ENCODE assay signal across 16 cellular contexts in the genomic region with DNA sequence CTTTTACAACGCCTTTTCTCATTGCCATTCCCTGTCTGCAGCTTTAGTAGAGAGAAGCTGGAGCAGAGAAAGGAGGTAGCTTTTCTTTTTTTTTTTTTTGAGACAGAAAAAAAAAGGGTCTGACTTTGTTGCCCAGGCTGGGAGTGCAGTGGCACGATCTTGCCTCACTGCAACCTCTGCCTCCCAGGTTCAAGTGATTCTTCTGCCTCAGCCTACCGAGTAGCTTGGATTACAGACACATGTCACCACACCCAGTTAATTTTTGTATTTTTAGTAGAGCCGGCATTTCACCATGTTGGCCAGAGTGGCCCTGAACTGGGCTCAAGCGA. TPM values are rescaled to one million over a fixed set of nuclear protein-coding genes. Genes with fewer than 3 reads are reported as not detected.
DNase-seq lines count a peak whose midpoint lies in the region; ATAC-seq and TF ChIP-seq lines count a peak whose summit lies in the region.
"Had no signal": no experiment of that assay in that cellular context is flagged by ENCODE, and none has a peak within 500 bp of the region (broad histone marks: within the 10 kb centered on the region; RNA-seq: fewer than 3 reads in every experiment).

No MANE protein-coding gene starts in this region.

- DNase-seq in GM23338 (ENCODE audit: low spot score) = no peak
- DNase-seq in RWPE2 (ENCODE audit: low spot score) = no peak
- DNase-seq in hepatocyte (ENCODE audit: low spot score) = no peak
- DNase-seq in spleen = no peak
- DNase-seq in GM13977 (ENCODE audit: low spot score) = no peak
- DNase-seq in right atrium auricular region (ENCODE audit: low spot score) = no peak
- DNase-seq in Ammon's horn (ENCODE audit: low spot score) = no peak
- DNase-seq: Caco-2; CD4-positive, alpha-beta T cell; HCEC 1CT had no signal

- TF ChIP-seq CTCF in GM23338 (conservative IDR thresholded peaks at IDR 0.05; ENCODE audit: low read depth in 2 of 2) (no peak), RWPE2 (IDR thresholded peaks at IDR 0.05; ENCODE audit: poor library complexity, severe bottlenecking) (no peak), hepatocyte (IDR thresholded peaks at IDR 0.05; ENCODE audit: poor library complexity) (no peak), spleen (IDR thresholded peaks at IDR 0.05 in 8 of 11, conservative IDR thresholded peaks at IDR 0.05 in 3 of 11) (no peak), GM13977 (IDR thresholded peaks at IDR 0.05; ENCODE audit: extremely low read depth, insufficient read depth, missing control alignments) (no peak), right atrium auricular region (IDR thresholded peaks at IDR 0.05) (no peak)

- no peaks in the 10 kb centered on the region; the same call in 2 of the 3 replicates for H3K4me1 Mint-ChIP-seq in GM23338
- H3K4me1 Mint-ChIP-seq: IgD-negative memory B cell had no signal

- TF ChIP-seq EP300 in Ishikawa (IDR thresholded peaks at IDR 0.05; ENCODE audit: borderline replicate concordance) = no peak

- H3K36me3 ChIP-seq in GM23338 (ENCODE audit: insufficient read depth) (no peaks in the 10 kb centered on the region), RWPE2 (ENCODE audit: low read depth) (no peaks in the 10 kb centered on the region), hepatocyte (replicated peaks; ENCODE audit: insufficient read depth, low read depth) (no peaks in the 10 kb centered on the region), spleen (no peaks in the 10 kb centered on the region), right atrium auricular region (no peaks in the 10 kb centered on the region)

- WGBS in hepatocyte (ENCODE audit: low lambda C conversion rate, missing lambda C conversion rate) = 91% methylated on average over 5 of the region's 5 CpGs
- 85 to 92% (median 90%) methylated on average over 5 of the region's 5 CpGs for WGBS in spleen, 5 donors

- no peak for ATAC-seq in GM23338
- ATAC-seq in RWPE2 (ENCODE audit: low read depth) = no peak
- ATAC-seq: HepG2 had no signal

- no peak overlapping the region for H3K4me3 Mint-ChIP-seq in GM23338
- H3K4me3 Mint-ChIP-seq: CD4-positive, alpha-beta T cell; IgD-negative memory B cell had no signal

- no peaks in the 10 kb centered on the region for H3F3A ChIP-seq in GM23338 (replicated peaks; ENCODE audit: low read depth)

- H3K27me3 ChIP-seq in GM23338 (ENCODE audit: insufficient read depth) = no peaks in the 10 kb centered on the region
- H3K27me3 ChIP-seq in RWPE2 (ENCODE audit: insufficient read depth, poor library complexity, severe bottlenecking) = no peaks in the 10 kb centered on the region
- no peaks in the 10 kb centered on the region for H3K27me3 ChIP-seq in hepatocyte
- no peaks in the 10 kb centered on the region for H3K27me3 ChIP-seq in spleen (replicated peaks in 1 of 7)
- no peaks in the 10 kb centered on the region for H3K27me3 ChIP-seq in right atrium auricular region

- H3K4me1 ChIP-seq in GM23338 (ENCODE audit: insufficient read depth) (no peaks in the 10 kb centered on the region), RWPE2 (ENCODE audit: insufficient read depth, poor library complexity, severe bottlenecking) (peaks cover 49% of the 10 kb centered on the region), hepatocyte (ENCODE audit: insufficient read depth) (peaks cover 6% of the 10 kb centered on the region), spleen (peaks cover 0 to under 1% (median 0%) of the 10 kb centered on the region in 6 donors), right atrium auricular region (no peaks in the 10 kb centered on the region)

- TF ChIP-seq POLR2A in spleen (IDR thresholded peaks at IDR 0.05) = no peak

- no peaks in the 10 kb centered on the region for H3K9me2 ChIP-seq in GM23338 (ENCODE audit: insufficient read depth)
- no peaks in the 10 kb centered on the region for H3K9me2 ChIP-seq in hepatocyte (replicated peaks; ENCODE audit: insufficient read depth)

- no peaks in the 10 kb centered on the region for H3K9me3 Mint-ChIP-seq in GM23338
- H3K9me3 Mint-ChIP-seq: CD4-positive, alpha-beta T cell had no signal

- H4K20me1 ChIP-seq in GM23338 (replicated peaks; ENCODE audit: insufficient read depth) = no peaks in the 10 kb centered on the region
- H4K20me1 ChIP-seq in hepatocyte (ENCODE audit: insufficient read depth, poor library complexity, severe bottlenecking) = no peaks in the 10 kb centered on the region

- TF ChIP-seq RAD21 in Ishikawa (IDR thresholded peaks at IDR 0.05; ENCODE audit: low read depth) = no peak

- H3K27me3 Mint-ChIP-seq in GM23338 (ENCODE audit: insufficient read depth, low read depth, poor library complexity) = peaks cover 2% of the 10 kb centered on the region

- H3K36me3 Mint-ChIP-seq in GM23338 (ENCODE audit: low read depth) = no peaks in the 10 kb centered on the region

- no peak overlapping the region for H3K4me2 ChIP-seq in GM23338
- H3K4me2 ChIP-seq in hepatocyte = no peak overlapping the region
- H3K4me2 ChIP-seq: KMS-11 had no signal

- no peak overlapping the region for H3K27ac ChIP-seq in GM23338 (ENCODE audit: low read depth)
- peak overlapping the region; percentile 98 for H3K27ac ChIP-seq in RWPE2 (ENCODE audit: poor library complexity, severe bottlenecking)
- peak overlapping the region; percentile 73 for H3K27ac ChIP-seq in hepatocyte
- no peak overlapping the region for H3K27ac ChIP-seq in spleen
- H3K27ac ChIP-seq in right atrium auricular region = no peak overlapping the region
- H3K27ac ChIP-seq: C4-2B, GM23248, KMS-11 had no signal

- no peaks in the 10 kb centered on the region for H3K9me3 ChIP-seq in RWPE2 (ENCODE audit: severe bottlenecking)
- no peaks in the 10 kb centered on the region for H3K9me3 ChIP-seq in hepatocyte (ENCODE audit: low read depth)
- no peaks in the 10 kb centered on the region for H3K9me3 ChIP-seq in spleen
- no peaks in the 10 kb centered on the region for H3K9me3 ChIP-seq in right atrium auricular region
- H3K9me3 ChIP-seq: Caco-2 had no signal

- H2AFZ ChIP-seq in GM23338 (0 out of 2 replicates have a peak overlapping the region, but pooled peaks have one; percentile 14), hepatocyte (no peak overlapping the region)
- H2AFZ ChIP-seq: GM23248 had no signal

- H3K4me3 ChIP-seq in GM23338 = no peak overlapping the region
- no peak overlapping the region for H3K4me3 ChIP-seq in RWPE2 (ENCODE audit: severe bottlenecking)
- H3K4me3 ChIP-seq in hepatocyte = no peak overlapping the region
- H3K4me3 ChIP-seq in spleen = no peak overlapping the region
- H3K4me3 ChIP-seq in right atrium auricular region = no peak overlapping the region
- H3K4me3 ChIP-seq: GM23248 had no signal

- H3K27ac Mint-ChIP-seq in GM23338 = no peak overlapping the region
- H3K27ac Mint-ChIP-seq: CD4-positive, alpha-beta T cell; IgD-negative memory B cell had no signal

- in situ Hi-C loops in GM13977 (cut with MboI; ENCODE audit: low pct_unique_long_range_greater_than_20kb, low sequenced_read_pairs, unreplicated experiment) = no loop called here

- intact Hi-C loops in spleen (cut with DNase I; ENCODE audit: low total_unique reads) = no loop called here

- H3K79me2 ChIP-seq in GM23338 (replicated peaks; ENCODE audit: insufficient read depth) = no peaks in the 10 kb centered on the region
- H3K79me2 ChIP-seq in hepatocyte = no peaks in the 10 kb centered on the region

TF ChIP-seq in GM23338, 12 proteins besides CTCF, POLR2A, EP300 and RAD21 (continues in another document):
- TF ChIP-seq JUNB (IDR thresholded peaks at IDR 0.05; ENCODE audit: unreplicated experiment) = no peak
- TF ChIP-seq EZH2phosphoT487 (IDR thresholded peaks at IDR 0.05; ENCODE audit: unreplicated experiment) = no peak

TF ChIP-seq in Ishikawa, 13 proteins besides CTCF, POLR2A, EP300 and RAD21:
- TF ChIP-seq CEBPB (IDR thresholded peaks at IDR 0.05) (no peak), ZBTB7A (IDR thresholded peaks at IDR 0.05; ENCODE audit: low read depth) (no peak), TCF12 (IDR thresholded peaks at IDR 0.05; ENCODE audit: low read depth) (no peak), EGR1 (IDR thresholded peaks at IDR 0.05) (no peak), TAF1 (IDR thresholded peaks at IDR 0.05; ENCODE audit: low read depth) (no peak), TEAD4 (IDR thresholded peaks at IDR 0.05) (no peak), YY1 (IDR thresholded peaks at IDR 0.05; ENCODE audit: low read depth) (no peak), CREB1 (IDR thresholded peaks at IDR 0.05; ENCODE audit: low read depth) (no peak), NFIC (IDR thresholded peaks at IDR 0.05) (peak; percentile 4; the same call in 1 of the 2 replicates)

RNA-seq across cellular contexts. Expression of a gene that starts 25.0 kb away (rescaled TPM):
- 130 and 132 TPM in 2 replicates for total RNA-seq in GM23338 (2014; rRNA removed; shearing (Covaris generic))
- polyA plus RNA-seq in GM23338 (2016; fragmentation: Nextera tagmentation; extraction: Ambion mirVana) = 50.4 and 55.3 TPM in 2 replicates
- 123 and 133 TPM in 2 replicates for total RNA-seq in hepatocyte
- 78.1 and 82.1 TPM in 2 replicates for polyA plus RNA-seq in hepatocyte
- total RNA-seq in spleen = 10 to 100 TPM; 34.5 to 50.2 (median 45.3) TPM
- polyA plus RNA-seq in spleen = 1 to 10 TPM; 7.5 to 9.8 (median 9.7) TPM
- total RNA-seq in right atrium auricular region = 10 to 100 TPM; 29.0 to 35.7 TPM

Comparison
In these comparisons a context has a peak if more than half of its experiments do, and no peak if none do; other contexts are left out.
1. H3K27ac ChIP-seq: peak in RWPE2 (single experiment) and hepatocyte (single experiment); none in GM23338 (single experiment), spleen (0 of 8) and right atrium auricular region (0 of 2).